In the genomic region with DNA sequence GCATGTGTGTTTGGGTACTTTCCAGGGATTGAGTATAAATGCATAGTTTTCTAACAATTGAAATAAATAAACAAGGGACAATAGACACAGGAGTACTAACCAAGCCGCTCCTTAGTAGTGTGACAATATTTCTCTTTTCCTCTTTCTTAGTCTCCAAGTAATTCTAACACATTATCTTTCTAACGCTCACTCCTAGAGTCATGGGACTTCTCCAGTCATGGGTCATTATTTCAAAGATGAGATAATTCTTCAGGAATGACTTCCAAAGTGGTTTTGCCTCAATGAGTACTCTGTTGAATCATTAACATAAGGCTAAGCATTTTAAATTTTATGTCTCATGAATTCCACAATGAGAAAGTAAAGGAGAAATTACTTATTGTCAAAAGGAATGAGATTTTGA, we compare ENCODE assay signal across 15 cellular contexts.
A peak's percentile ranks its signal among the peaks of the same experiment; 100 is the strongest.
DNase-seq lines count a peak whose midpoint lies in the region; ATAC-seq and TF ChIP-seq lines count a peak whose summit lies in the region.
"Had no signal": no experiment of that assay in that cellular context is flagged by ENCODE, and none has a peak within 500 bp of the region (broad histone marks: within the 10 kb centered on the region; RNA-seq: fewer than 3 reads in every experiment).

No MANE protein-coding gene starts in this region.

- H3K27ac ChIP-seq in RWPE2 (ENCODE audit: poor library complexity, severe bottlenecking) (peak overlapping the region; percentile 81), fibroblast of lung (ENCODE audit: insufficient read depth, low read length) (peak overlapping the region; percentile 92), osteoblast (ENCODE audit: low read depth, low read length) (peak overlapping the region; percentile 98)
- H3K27ac ChIP-seq: esophagus muscularis mucosa, HL-60, stomach had no signal

- no peak overlapping the region for H3K4me3 Mint-ChIP-seq in activated naive CD4-positive, alpha-beta T cell treated with anti-CD3 and anti-CD28 coated beads, Interleukin-2, amount 10 ng/mL, durations not matched to agents 7 days and 5 days

- H3K9me3 Mint-ChIP-seq in activated naive CD4-positive, alpha-beta T cell treated with anti-CD3 and anti-CD28 coated beads, Interleukin-2, amount 10 ng/mL, durations not matched to agents 7 days and 5 days, result peaks cover 10% of the 10 kb centered on the region

- no peaks in the 10 kb centered on the region for H3K27me3 Mint-ChIP-seq in activated naive CD4-positive, alpha-beta T cell treated with anti-CD3 and anti-CD28 coated beads, Interleukin-2, amount 10 ng/mL, durations not matched to agents 7 days and 5 days

- H3K9me3 ChIP-seq in RWPE2 (ENCODE audit: severe bottlenecking) (no peaks in the 10 kb centered on the region), fibroblast of lung (ENCODE audit: control insufficient read depth, insufficient read depth, low read depth, low read length) (no peaks in the 10 kb centered on the region), osteoblast (ENCODE audit: low read depth, low read length) (no peaks in the 10 kb centered on the region)
- H3K9me3 ChIP-seq: esophagus muscularis mucosa, stomach had no signal

- no peaks in the 10 kb centered on the region for H3K36me3 Mint-ChIP-seq in activated naive CD4-positive, alpha-beta T cell treated with anti-CD3 and anti-CD28 coated beads, Interleukin-2, amount 10 ng/mL, durations not matched to agents 7 days and 5 days

- H4K20me1 ChIP-seq in fibroblast of lung (ENCODE audit: control insufficient read depth, extremely low read depth, insufficient read depth, low read length) (no peaks in the 10 kb centered on the region), osteoblast (ENCODE audit: insufficient read depth, low read length) (no peaks in the 10 kb centered on the region)

- H2AFZ ChIP-seq in fibroblast of lung (ENCODE audit: low read length) (no peak overlapping the region), osteoblast (ENCODE audit: low read length) (no peak overlapping the region)

- H3K27me3 ChIP-seq in RWPE2 (ENCODE audit: insufficient read depth, poor library complexity, severe bottlenecking) (no peaks in the 10 kb centered on the region), fibroblast of lung (ENCODE audit: control insufficient read depth, insufficient read depth, low read length) (no peaks in the 10 kb centered on the region), osteoblast (ENCODE audit: insufficient read depth, low read length) (no peaks in the 10 kb centered on the region)
- H3K27me3 ChIP-seq: esophagus muscularis mucosa, stomach had no signal

- peak; percentile 40; the same call in 2 of the 3 replicates for ATAC-seq in RWPE2 (ENCODE audit: low read depth)
- ATAC-seq in GM19463 (IDR thresholded peaks at IDR 0.05; ENCODE audit: unreplicated experiment), result no peak
- ATAC-seq: right cardiac atrium had no signal

- no peaks in the 10 kb centered on the region for H3K4me1 Mint-ChIP-seq in activated naive CD4-positive, alpha-beta T cell treated with anti-CD3 and anti-CD28 coated beads, Interleukin-2, amount 10 ng/mL, durations not matched to agents 7 days and 5 days

- TF ChIP-seq CTCF in RWPE2 (IDR thresholded peaks at IDR 0.05; ENCODE audit: poor library complexity, severe bottlenecking) (no peak), fibroblast of lung (conservative IDR thresholded peaks at IDR 0.05 in 1 of 2, IDR thresholded peaks at IDR 0.05 in 1 of 2; ENCODE audit: low read depth in 1 of 2, low read length in 2 of 2) (no peak), osteoblast (IDR thresholded peaks at IDR 0.05; ENCODE audit: extremely low read depth, low read depth, low read length) (no peak)

- CTCF ChIA-PET in activated naive CD4-positive, alpha-beta T cell treated with anti-CD3 and anti-CD28 coated beads, Interleukin-2, amount 10 ng/mL, durations not matched to agents 7 days and 5 days (lab: Charles Lee), result no interaction called here

- DNase-seq in Daoy (ENCODE audit: low read depth), result peak; percentile 68
- no peak for DNase-seq in RWPE2 (ENCODE audit: low spot score)
- DNase-seq in fibroblast of lung (ENCODE audit: low read depth in 2 of 2), result peak; percentile 75 to 85
- no peak for DNase-seq in osteoblast (ENCODE audit: insufficient read length, low spot score, missing footprints)
- DNase-seq in SHP77 (lab: John Stamatoyannopoulos, UW), result no peak
- DNase-seq in NCI-H2171 treated with DMSO at 0.1 percent for 48 hours (lab: John Stamatoyannopoulos, UW), result no peak
- no peak for DNase-seq in activated naive CD4-positive, alpha-beta T cell treated with anti-CD3 and anti-CD28 coated beads, Interleukin-2, amount 10 ng/mL, durations not matched to agents 7 days and 5 days
- DNase-seq: activated CD4-positive, alpha-beta T cell treated with anti-CD3 and anti-CD28 coated beads, Interleukin-2, amount 50 U/mL, for 48 hours; activated effector memory CD4-positive, alpha-beta T cell treated with Interleukin-2 at 50 U/mL for 16 hours; cerebellar nuclear complex; right cardiac atrium; stomach had no signal

- H3K4me3 ChIP-seq in RWPE2 (ENCODE audit: severe bottlenecking) (no peak overlapping the region), fibroblast of lung (replicated peaks in 1 of 4; ENCODE audit: control extremely low read depth in 1 of 4, insufficient read depth in 1 of 4, low read depth in 3 of 4, low read length in 4 of 4) (no peak overlapping the region), osteoblast (ENCODE audit: insufficient read depth, low read length) (no peak overlapping the region)
- H3K4me3 ChIP-seq: esophagus muscularis mucosa, stomach had no signal

- H3K4me2 ChIP-seq in fibroblast of lung (ENCODE audit: extremely low read depth, insufficient read depth, low read length) (peak overlapping the region; percentile 15), osteoblast (ENCODE audit: insufficient read depth, low read length) (peak overlapping the region; percentile 8)

- no peak overlapping the region for H3K27ac Mint-ChIP-seq in activated naive CD4-positive, alpha-beta T cell treated with anti-CD3 and anti-CD28 coated beads, Interleukin-2, amount 10 ng/mL, durations not matched to agents 7 days and 5 days

- no peaks in the 10 kb centered on the region for H3K36me3 ChIP-seq in RWPE2 (ENCODE audit: low read depth)
- H3K36me3 ChIP-seq in fibroblast of lung (ENCODE audit: control insufficient read depth, insufficient read depth, low read length), result no peaks in the 10 kb centered on the region
- no peaks in the 10 kb centered on the region for H3K36me3 ChIP-seq in osteoblast (ENCODE audit: insufficient read depth, low read length)
- H3K36me3 ChIP-seq: esophagus muscularis mucosa, stomach had no signal

- H3K79me2 ChIP-seq in fibroblast of lung (ENCODE audit: control insufficient read depth, insufficient read depth, low read length), result no peaks in the 10 kb centered on the region
- H3K79me2 ChIP-seq in osteoblast (ENCODE audit: insufficient read depth, low read length), result no peaks in the 10 kb centered on the region

- H3K4me1 ChIP-seq in RWPE2 (ENCODE audit: insufficient read depth, poor library complexity, severe bottlenecking) (peaks cover 34% of the 10 kb centered on the region), fibroblast of lung (ENCODE audit: control insufficient read depth, extremely low read depth, insufficient read depth, low read length) (peaks cover 22% of the 10 kb centered on the region), osteoblast (ENCODE audit: insufficient read depth, low read length) (peaks cover 43% of the 10 kb centered on the region)

- no peak overlapping the region for H3K9ac ChIP-seq in fibroblast of lung (ENCODE audit: insufficient read depth, low read length)

Comparison
In these comparisons a context has a peak if more than half of its experiments do, and no peak if none do; other contexts are left out.
1. DNase-seq: peak in Daoy (single experiment) and fibroblast of lung (2 of 2); none in RWPE2 (single experiment), osteoblast (single experiment), SHP77 (0 of 2), NCI-H2171 treated with DMSO at 0.1 percent for 48 hours (single experiment) and activated naive CD4-positive, alpha-beta T cell treated with anti-CD3 and anti-CD28 coated beads, Interleukin-2, amount 10 ng/mL, durations not matched to agents 7 days and 5 days (single experiment).
2. Peak in every context shown above with its lines, with median percentiles within 50 percentile points of each other: H3K27ac ChIP-seq.